ENCODE assay signal across 9 cellular contexts in genomic region chr7:134710854-134711624, GRCh38.
DNase-seq lines count a peak whose midpoint lies in the region; ATAC-seq lines count a peak whose summit lies in the region.
"Had no signal": no experiment of that assay in that cellular context is flagged by ENCODE, and none has a peak within 500 bp of the region (broad histone marks: within the 10 kb centered on the region; RNA-seq: fewer than 3 reads in every experiment).

No MANE protein-coding gene starts in this region.

- H3K27ac Mint-ChIP-seq in activated CD4-positive, alpha-beta T cell treated with anti-CD3 and anti-CD28 coated beads, Interleukin-2, amount 10 ng/mL, durations not matched to agents 7 days and 5 days, result peak overlapping the region; percentile 87

- POLR2A ChIA-PET in activated CD4-positive, alpha-beta T cell treated with anti-CD3 and anti-CD28 coated beads, Interleukin-2, amount 10 ng/mL, durations not matched to agents 7 days and 5 days (lab: Charles Lee), result no interaction called here

- H3K4me1 Mint-ChIP-seq in activated CD4-positive, alpha-beta T cell treated with anti-CD3 and anti-CD28 coated beads, Interleukin-2, amount 10 ng/mL, durations not matched to agents 7 days and 5 days, result peaks cover 26% of the 10 kb centered on the region

- H3K4me3 Mint-ChIP-seq in activated CD4-positive, alpha-beta T cell treated with anti-CD3 and anti-CD28 coated beads, Interleukin-2, amount 10 ng/mL, durations not matched to agents 7 days and 5 days, result peak overlapping the region; percentile 2

- no peaks in the 10 kb centered on the region for H3K9me3 Mint-ChIP-seq in activated CD4-positive, alpha-beta T cell treated with anti-CD3 and anti-CD28 coated beads, Interleukin-2, amount 10 ng/mL, durations not matched to agents 7 days and 5 days

- no peaks in the 10 kb centered on the region for H3K27me3 Mint-ChIP-seq in activated CD4-positive, alpha-beta T cell treated with anti-CD3 and anti-CD28 coated beads, Interleukin-2, amount 10 ng/mL, durations not matched to agents 7 days and 5 days

- CTCF ChIA-PET in activated CD4-positive, alpha-beta T cell treated with anti-CD3 and anti-CD28 coated beads, Interleukin-2, amount 10 ng/mL, durations not matched to agents 7 days and 5 days (lab: Charles Lee), result interaction anchor here (1.1 to 1.9 kb wide), 3 partner anchors 10 to 45 kb away, joined by 5 to 8 read pairs (median 7); no protein-coding TSS in a partner anchor

- DNase-seq in Daoy (ENCODE audit: low read depth) (peak; percentile 74), hypothalamus (lab: John Stamatoyannopoulos, UW) (no peak)
- peak; percentile 70 for DNase-seq in activated CD4-positive, alpha-beta T cell treated with anti-CD3 and anti-CD28 coated beads, Interleukin-2, amount 10 ng/mL, durations not matched to agents 7 days and 5 days
- peak; percentile 42 for DNase-seq in effector CD4-positive, alpha-beta T cell
- peak; percentile 66 for DNase-seq in stimulated activated CD4-positive, alpha-beta T cell treated with anti-CD3 and anti-CD28 coated beads, Interleukin-15, amount 100 ng/mL, for 24 hours
- no peak for DNase-seq in NK-92 treated with Interleukin-12 subunit alpha and Interleukin-12 subunit beta, amount 100 ng/mL, for 24 hours (lab: John Stamatoyannopoulos, UW)
- DNase-seq: DMS 273 treated with DMSO at 0.1 percent for 48 hours had no signal

- ATAC-seq in HG02981 (IDR thresholded peaks at IDR 0.05; ENCODE audit: unreplicated experiment) (no peak), HG03520 (IDR thresholded peaks at IDR 0.05; ENCODE audit: unreplicated experiment) (no peak)

- H3K36me3 Mint-ChIP-seq in activated CD4-positive, alpha-beta T cell treated with anti-CD3 and anti-CD28 coated beads, Interleukin-2, amount 10 ng/mL, durations not matched to agents 7 days and 5 days (ENCODE audit: low read depth), result no peaks in the 10 kb centered on the region

Comparison
In these comparisons a context has a peak if more than half of its experiments do, and no peak if none do; other contexts are left out.
1. DNase-seq: peak in Daoy (single experiment), activated CD4-positive, alpha-beta T cell treated with anti-CD3 and anti-CD28 coated beads, Interleukin-2, amount 10 ng/mL, durations not matched to agents 7 days and 5 days (single experiment), effector CD4-positive, alpha-beta T cell (single experiment) and stimulated activated CD4-positive, alpha-beta T cell treated with anti-CD3 and anti-CD28 coated beads, Interleukin-15, amount 100 ng/mL, for 24 hours (single experiment); none in NK-92 treated with Interleukin-12 subunit alpha and Interleukin-12 subunit beta, amount 100 ng/mL, for 24 hours (single experiment) and hypothalamus (0 of 51).